ENCODE assay signal across 24 cellular contexts in genomic region chr18:67433971-67434370, GRCh38.
A peak's percentile ranks its signal among the peaks of the same experiment; 100 is the strongest.
DNase-seq lines count a peak whose midpoint lies in the region; ATAC-seq, FAIRE-seq and TF ChIP-seq lines count a peak whose summit lies in the region.
"Had no signal": no experiment of that assay in that cellular context is flagged by ENCODE, and none has a peak within 500 bp of the region (broad histone marks: within the 10 kb centered on the region; RNA-seq: fewer than 3 reads in every experiment).

No MANE protein-coding gene starts in this region.

- H2AFZ ChIP-seq in HepG2 (ENCODE audit: low read length) (no peak overlapping the region), endothelial cell of umbilical vein (ENCODE audit: low read depth, low read length) (no peak overlapping the region), PC-9 (no peak overlapping the region)
- H2AFZ ChIP-seq: GM23248 had no signal

- H3K4me1 Mint-ChIP-seq in nephron progenitor cell (peaks cover 7% of the 10 kb centered on the region), MCF 10A (ENCODE audit: insufficient read depth, unreplicated experiment) (no peaks in the 10 kb centered on the region)
- H3K4me1 Mint-ChIP-seq: B cell; CD4-positive, CD25-positive, alpha-beta regulatory T cell had no signal

- in situ Hi-C loops in HepG2 (cut with HindIII; ENCODE audit: extremely low pct_ligation_motif_present, low pct_unique_long_range_greater_than_20kb) = no loop called here

- H3K79me2 ChIP-seq in HepG2 (ENCODE audit: insufficient read depth, low read length) (no peaks in the 10 kb centered on the region), endothelial cell of umbilical vein (ENCODE audit: control insufficient read depth, insufficient read depth, low read length) (no peaks in the 10 kb centered on the region), PC-9 (ENCODE audit: low read depth) (no peaks in the 10 kb centered on the region)

- H3K9me3 ChIP-seq in HepG2 (ENCODE audit: low read length) (no peaks in the 10 kb centered on the region), right lobe of liver (no peaks in the 10 kb centered on the region), endothelial cell of umbilical vein (replicated peaks; ENCODE audit: control insufficient read depth, insufficient read depth, low read length) (no peaks in the 10 kb centered on the region), PC-9 (ENCODE audit: insufficient read depth, low read depth) (no peaks in the 10 kb centered on the region)

- no peaks in the 10 kb centered on the region for H3K27me3 ChIP-seq in HepG2 (ENCODE audit: control insufficient read depth in 1 of 2, insufficient read depth in 2 of 2, low read length in 2 of 2)
- no peaks in the 10 kb centered on the region for H3K27me3 ChIP-seq in right lobe of liver
- no peaks in the 10 kb centered on the region for H3K27me3 ChIP-seq in endothelial cell of umbilical vein (ENCODE audit: control insufficient read depth in 2 of 2, insufficient read depth in 2 of 2, low read length in 2 of 2)
- no peaks in the 10 kb centered on the region for H3K27me3 ChIP-seq in PC-9 (ENCODE audit: insufficient read depth, low read depth)
- H3K27me3 ChIP-seq: BLaER1 had no signal

- TF ChIP-seq EP300 in HepG2 (IDR thresholded peaks at IDR 0.05; ENCODE audit: low read depth in 2 of 2, low read length in 2 of 2) (no peak), HepG2 (CRISPR knock-in tag; IDR thresholded peaks at IDR 0.05; ENCODE audit: borderline replicate concordance) (no peak)

- POLR2A ChIA-PET in HepG2 (lab: Yijun Ruan, JAX) = no interaction called here
- POLR2A ChIA-PET in endothelial cell of umbilical vein (lab: Charles Lee) = no interaction called here
- POLR2A ChIA-PET in MCF 10A (lab: Yijun Ruan, JAX) = no interaction called here
- POLR2A ChIA-PET in PC-9 (lab: Charles Lee; ENCODE audit: unreplicated experiment) = no interaction called here

- H3K27me3 Mint-ChIP-seq in nephron progenitor cell (ENCODE audit: low read depth, poor library complexity) (no peaks in the 10 kb centered on the region), MCF 10A (ENCODE audit: insufficient read depth, unreplicated experiment) (no peaks in the 10 kb centered on the region)
- H3K27me3 Mint-ChIP-seq: B cell; CD4-positive, CD25-positive, alpha-beta regulatory T cell had no signal

- H3K9me3 Mint-ChIP-seq in nephron progenitor cell (peaks cover 22% of the 10 kb centered on the region), MCF 10A (ENCODE audit: unreplicated experiment) (peaks cover 7% of the 10 kb centered on the region)

- H3K36me3 Mint-ChIP-seq in nephron progenitor cell (ENCODE audit: low read depth) (no peaks in the 10 kb centered on the region), MCF 10A (ENCODE audit: insufficient read depth, unreplicated experiment) (no peaks in the 10 kb centered on the region)
- H3K36me3 Mint-ChIP-seq: CD4-positive, CD25-positive, alpha-beta regulatory T cell; CD8-positive, alpha-beta T cell had no signal

- no peaks in the 10 kb centered on the region for H3K9me2 ChIP-seq in PC-9 (ENCODE audit: insufficient read depth)

- no peak for TF ChIP-seq RAD21 in HepG2 (CRISPR knock-in tag; IDR thresholded peaks at IDR 0.05)

- TF ChIP-seq CTCF in HepG2 (CRISPR knock-in tag; IDR thresholded peaks at IDR 0.05) = no peak
- no peak for TF ChIP-seq CTCF in right lobe of liver (IDR thresholded peaks at IDR 0.05)
- TF ChIP-seq CTCF in endothelial cell of umbilical vein (IDR thresholded peaks at IDR 0.05; ENCODE audit: extremely low read depth in 1 of 2, insufficient read depth in 1 of 2, low read depth in 1 of 2, low read length in 2 of 2) = no peak
- no peak for TF ChIP-seq CTCF in nephron progenitor cell (IDR thresholded peaks at IDR 0.05)
- no peak for TF ChIP-seq CTCF in MCF 10A (IDR thresholded peaks at IDR 0.05; ENCODE audit: unreplicated experiment)
- TF ChIP-seq CTCF in PC-9 (conservative IDR thresholded peaks at IDR 0.05) = no peak

- FAIRE-seq in HepG2 (lab: Jason Lieb, UNC) = no peak
- FAIRE-seq in endothelial cell of umbilical vein (lab: Jason Lieb, UNC) = no peak
- FAIRE-seq: A204.1, GM12878, GM19239, H1 had no signal

- WGBS in HepG2 (ENCODE audit: low lambda C conversion rate) = 6% methylated on average over 5 of the region's 5 CpGs
- 38% methylated on average over 4 of the region's 5 CpGs for WGBS in right lobe of liver (ENCODE audit: insufficient coverage, low coverage, low lambda C conversion rate, missing lambda C conversion rate)

- CTCF ChIA-PET in HepG2 (lab: Yijun Ruan, JAX; ENCODE audit: low intra/inter-chr PET ratio, low total read pairs) (no interaction called here), endothelial cell of umbilical vein (lab: Charles Lee) (no interaction called here), MCF 10A (lab: Yijun Ruan, JAX) (no interaction called here), PC-9 (lab: Charles Lee) (no interaction called here)

- BruUV-seq in HepG2 (replicated peaks; lab: Mats Ljungman, UMichigan) (no TSS peak), endothelial cell of umbilical vein (replicated peaks; lab: Mats Ljungman, UMichigan) (no TSS peak), MCF 10A (replicated peaks; lab: Mats Ljungman, UMichigan) (no TSS peak), PC-9 (replicated peaks; lab: Mats Ljungman, UMichigan) (no TSS peak)

- H3K4me3 Mint-ChIP-seq in nephron progenitor cell (no peak overlapping the region), MCF 10A (ENCODE audit: unreplicated experiment) (no peak overlapping the region)
- H3K4me3 Mint-ChIP-seq: B cell; CD4-positive, CD25-positive, alpha-beta regulatory T cell; CD8-positive, alpha-beta T cell had no signal

- H3K4me3 ChIP-seq in HepG2 (replicated peaks in 1 of 3; ENCODE audit: insufficient read depth in 1 of 3, low read depth in 2 of 3, low read length in 3 of 3) = no peak overlapping the region
- no peak overlapping the region for H3K4me3 ChIP-seq in right lobe of liver
- H3K4me3 ChIP-seq in endothelial cell of umbilical vein (replicated peaks in 1 of 3; ENCODE audit: insufficient read depth in 1 of 3, low read depth in 1 of 3, low read length in 3 of 3) = no peak overlapping the region
- H3K4me3 ChIP-seq in PC-9 = no peak overlapping the region
- H3K4me3 ChIP-seq: BLaER1, GM12878, GM23248 had no signal

- intact Hi-C loops in HepG2 (cut with micrococcal nuclease; ENCODE audit: unreplicated experiment) (no loop called here), right lobe of liver (cut with DNase I) (no loop called here), endothelial cell of umbilical vein (cut with micrococcal nuclease) (no loop called here), MCF 10A (cut with micrococcal nuclease) (no loop called here), PC-9 (cut with micrococcal nuclease; ENCODE audit: unreplicated experiment) (no loop called here)

- peak overlapping the region; percentile 45 for H3K27ac Mint-ChIP-seq in nephron progenitor cell
- H3K27ac Mint-ChIP-seq in MCF 10A (ENCODE audit: low read depth, unreplicated experiment) = no peak overlapping the region
- H3K27ac Mint-ChIP-seq: B cell; CD4-positive, CD25-positive, alpha-beta regulatory T cell; CD8-positive, alpha-beta T cell had no signal

- dilution Hi-C loops in endothelial cell of umbilical vein (cut with MboI; ENCODE audit: extremely low pct_ligation_motif_present, low sequenced_read_pairs) = no loop called here

- H4K20me1 ChIP-seq in HepG2 (ENCODE audit: insufficient read depth, low read length) (no peaks in the 10 kb centered on the region), endothelial cell of umbilical vein (replicated peaks; ENCODE audit: control insufficient read depth, extremely low read depth, insufficient read depth, low read length) (no peaks in the 10 kb centered on the region), PC-9 (ENCODE audit: insufficient read depth) (no peaks in the 10 kb centered on the region)
- H4K20me1 ChIP-seq: BLaER1 had no signal

- ATAC-seq in HepG2 = no peak
- no peak for ATAC-seq in right lobe of liver
- ATAC-seq: CD8-positive, alpha-beta T cell; GM12878 had no signal

- H3K27ac ChIP-seq in HepG2 (ENCODE audit: extremely low read length, insufficient read depth, low read length) = no peak overlapping the region
- H3K27ac ChIP-seq in right lobe of liver = no peak overlapping the region
- H3K27ac ChIP-seq in endothelial cell of umbilical vein (ENCODE audit: insufficient read depth, low read depth, low read length) = no peak overlapping the region
- H3K27ac ChIP-seq in PC-9 = no peak overlapping the region
- H3K27ac ChIP-seq: 22Rv1, BLaER1, C4-2B, GM23248 had no signal

- DNase-seq in HepG2 (ENCODE audit: low spot score) = peak; percentile 12
- DNase-seq in right lobe of liver = no peak
- peak; percentile 4 for DNase-seq in endothelial cell of umbilical vein (ENCODE audit: low read depth, low spot score)
- peak; percentile 4 for DNase-seq in nephron progenitor cell
- DNase-seq in MCF 10A (ENCODE audit: unreplicated experiment) = no peak
- no peak for DNase-seq in PC-9
- no peak for DNase-seq in NCI-H2081 (lab: John Stamatoyannopoulos, UW)
- DNase-seq: CD4-positive, CD25-positive, alpha-beta regulatory T cell; CD8-positive, alpha-beta T cell; DMS 273 treated with DMSO at 0.1 percent for 48 hours; DMS79; EL; GDM1; GM23248; H7; HCEC 1CT had no signal

- H3K4me1 ChIP-seq in HepG2 (ENCODE audit: insufficient read depth, low read length) = peaks cover 6% of the 10 kb centered on the region; the same call in 1 of the 2 replicates
- no peaks in the 10 kb centered on the region for H3K4me1 ChIP-seq in right lobe of liver
- H3K4me1 ChIP-seq in endothelial cell of umbilical vein (ENCODE audit: control insufficient read depth, extremely low read depth, insufficient read depth, low read length) = no peaks in the 10 kb centered on the region
- H3K4me1 ChIP-seq in PC-9 (replicated peaks; ENCODE audit: insufficient read depth) = no peaks in the 10 kb centered on the region
- H3K4me1 ChIP-seq: BLaER1 had no signal

- no peaks in the 10 kb centered on the region for H3F3A ChIP-seq in PC-9 (ENCODE audit: insufficient read depth, low read depth)

- TF ChIP-seq POLR2A in HepG2 (IDR thresholded peaks at IDR 0.05; ENCODE audit: insufficient read depth in 1 of 2, low read depth in 2 of 2, low read length in 2 of 2) (no peak), right lobe of liver (IDR thresholded peaks at IDR 0.05) (no peak), endothelial cell of umbilical vein (IDR thresholded peaks at IDR 0.05; ENCODE audit: low read depth, low read length) (no peak)

- H3K9ac ChIP-seq in HepG2 (ENCODE audit: insufficient read depth, low read depth, low read length) (no peak overlapping the region), endothelial cell of umbilical vein (replicated peaks; ENCODE audit: extremely low read depth, insufficient read depth, low read length) (no peak overlapping the region)
- H3K9ac ChIP-seq: BLaER1, GM23248 had no signal

- H3K4me2 ChIP-seq in HepG2 (ENCODE audit: low read depth, low read length) (no peak overlapping the region), endothelial cell of umbilical vein (ENCODE audit: insufficient read depth, low read length) (no peak overlapping the region), PC-9 (no peak overlapping the region)
- H3K4me2 ChIP-seq: BLaER1 had no signal

- H3K9me1 ChIP-seq in endothelial cell of umbilical vein (replicated peaks; ENCODE audit: control insufficient read depth, extremely low read depth, insufficient read depth, low read length) = no peaks in the 10 kb centered on the region

- H3K36me3 ChIP-seq in HepG2 (replicated peaks in 1 of 2; ENCODE audit: control insufficient read depth in 1 of 2, insufficient read depth in 2 of 2, low read length in 2 of 2) = no peaks in the 10 kb centered on the region
- no peaks in the 10 kb centered on the region for H3K36me3 ChIP-seq in right lobe of liver
- H3K36me3 ChIP-seq in endothelial cell of umbilical vein (ENCODE audit: control insufficient read depth in 2 of 2, extremely low read depth in 1 of 2, insufficient read depth in 2 of 2, low read length in 2 of 2) = no peaks in the 10 kb centered on the region
- H3K36me3 ChIP-seq in PC-9 (ENCODE audit: low read depth) = no peaks in the 10 kb centered on the region
- H3K36me3 ChIP-seq: BLaER1 had no signal

Comparison
In these comparisons a context has a peak if more than half of its experiments do, and no peak if none do; other contexts are left out.
1. DNase-seq: peak in HepG2 (single experiment), endothelial cell of umbilical vein (single experiment) and nephron progenitor cell (single experiment); none in right lobe of liver (0 of 3), MCF 10A (single experiment), PC-9 (0 of 2) and NCI-H2081 (0 of 2).